In the genomic region with DNA sequence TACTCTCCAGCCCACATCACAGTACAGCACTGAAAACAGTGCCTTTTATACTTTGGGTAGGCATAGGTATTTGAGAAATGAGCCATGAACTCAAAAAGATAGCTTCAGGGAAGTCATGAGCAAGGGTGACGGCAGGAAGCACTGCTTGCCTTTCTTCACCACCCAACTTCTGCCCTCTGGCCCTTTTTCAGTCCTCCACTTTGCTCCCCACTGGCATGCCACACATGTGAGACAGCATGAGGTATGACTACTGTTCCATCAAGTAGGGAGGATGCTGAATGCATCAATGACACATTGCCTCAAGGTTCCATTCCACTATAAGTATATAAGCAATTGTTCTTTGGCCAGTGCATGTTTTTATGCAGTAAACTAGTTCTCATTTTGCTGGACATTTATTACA, we compare ENCODE assay signal across 21 cellular contexts.
A peak's percentile ranks its signal among the peaks of the same experiment; 100 is the strongest.
DNase-seq lines count a peak whose midpoint lies in the region; ATAC-seq, FAIRE-seq and TF ChIP-seq lines count a peak whose summit lies in the region.
"Had no signal": no experiment of that assay in that cellular context is flagged by ENCODE, and none has a peak within 500 bp of the region (broad histone marks: within the 10 kb centered on the region; RNA-seq: fewer than 3 reads in every experiment).

No MANE protein-coding gene starts in this region.

- no peak overlapping the region for H3K27ac Mint-ChIP-seq in activated CD4-positive, alpha-beta T cell treated with anti-CD3 and anti-CD28 coated beads for 36 hours
- H3K27ac Mint-ChIP-seq: CD8-positive, alpha-beta memory T cell had no signal

- no peak for ATAC-seq in activated CD4-positive, alpha-beta T cell treated with anti-CD3 and anti-CD28 coated beads for 36 hours
- ATAC-seq in esophagus mucosa: no peak
- ATAC-seq: GM12878, SK-N-SH treated with all-trans-retinoic acid at 6 μM for 48 hours had no signal

- H3K27ac ChIP-seq in OCI-LY3 (ENCODE audit: low read length) (no peak overlapping the region), mesenchymal stem cell (ENCODE audit: low read length, poor library complexity, severe bottlenecking) (no peak overlapping the region)
- H3K27ac ChIP-seq: BLaER1, GM23248 had no signal

- DNase-seq in ELR (ENCODE audit: low read depth) (peak; percentile 0), bronchial epithelial cell (ENCODE audit: low read depth) (peak; percentile 95), mesenchymal stem cell (no peak), NCI-H2227 (lab: John Stamatoyannopoulos, UW; ENCODE audit: unreplicated experiment) (no peak), ACHN (no peak)
- no peak for DNase-seq in activated CD4-positive, alpha-beta T cell treated with anti-CD3 and anti-CD28 coated beads for 36 hours
- DNase-seq: CD8-positive, alpha-beta memory T cell; DMS79 treated with DMSO at 0.1 percent for 48 hours; GDM1; GM23248; NCI-H1105 treated with DMSO at 0.1 percent for 48 hours; NCI-H1694 treated with DMSO at 0.1 percent for 48 hours; NCI-H446; NCI-H748 treated with DMSO at 0.1 percent for 48 hours; Right ventricle myocardium superior had no signal

- H2AK5ac ChIP-seq in mesenchymal stem cell (ENCODE audit: low read length, severe bottlenecking): no peak overlapping the region

- H3K36me3 Mint-ChIP-seq in activated CD4-positive, alpha-beta T cell treated with anti-CD3 and anti-CD28 coated beads for 36 hours (ENCODE audit: low read depth): no peaks in the 10 kb centered on the region
- H3K36me3 Mint-ChIP-seq: CD8-positive, alpha-beta memory T cell had no signal

- no peak overlapping the region for H3K9ac ChIP-seq in OCI-LY3 (ENCODE audit: low read length)
- H3K9ac ChIP-seq in mesenchymal stem cell (ENCODE audit: low read length): no peak overlapping the region
- H3K9ac ChIP-seq: BLaER1, GM23248 had no signal

- H3K4me1 ChIP-seq in OCI-LY3 (ENCODE audit: low read length) (no peaks in the 10 kb centered on the region), mesenchymal stem cell (ENCODE audit: control insufficient read depth, insufficient read depth, low read depth, low read length) (no peaks in the 10 kb centered on the region)
- H3K4me1 ChIP-seq: BLaER1 had no signal

- POLR2A ChIA-PET in activated CD4-positive, alpha-beta T cell treated with anti-CD3 and anti-CD28 coated beads for 36 hours (lab: Charles Lee): no interaction called here

- H2BK120ac ChIP-seq in mesenchymal stem cell (ENCODE audit: low read depth, low read length): no peak overlapping the region

- H3K18ac ChIP-seq in mesenchymal stem cell (ENCODE audit: low read depth in 1 of 2, low read length in 2 of 2): no peak overlapping the region

- H3K27me3 Mint-ChIP-seq in activated CD4-positive, alpha-beta T cell treated with anti-CD3 and anti-CD28 coated beads for 36 hours: no peaks in the 10 kb centered on the region
- H3K27me3 Mint-ChIP-seq: CD8-positive, alpha-beta memory T cell had no signal

- H3K14ac ChIP-seq in mesenchymal stem cell (ENCODE audit: low read length in 2 of 2): no peak overlapping the region

- H2BK12ac ChIP-seq in mesenchymal stem cell (ENCODE audit: low read length in 2 of 2): peak overlapping the region in 1 of 2 experiments; percentile 39

- no peak overlapping the region for H4K8ac ChIP-seq in mesenchymal stem cell (ENCODE audit: low read length)

- no peak overlapping the region for H2BK5ac ChIP-seq in mesenchymal stem cell (ENCODE audit: low read depth, low read length, poor library complexity, severe bottlenecking)

- H3K9me3 ChIP-seq in OCI-LY3 (ENCODE audit: insufficient read depth, low read length) (no peaks in the 10 kb centered on the region), mesenchymal stem cell (ENCODE audit: control insufficient read depth, low read length) (no peaks in the 10 kb centered on the region)
- H3K9me3 ChIP-seq: BLaER1 had no signal

- no peak overlapping the region for H3K4me3 Mint-ChIP-seq in activated CD4-positive, alpha-beta T cell treated with anti-CD3 and anti-CD28 coated beads for 36 hours
- H3K4me3 Mint-ChIP-seq: CD8-positive, alpha-beta memory T cell had no signal

- H4K20me1 ChIP-seq in OCI-LY3 (ENCODE audit: insufficient read depth, low read length): no peaks in the 10 kb centered on the region
- H4K20me1 ChIP-seq: BLaER1 had no signal

- no peaks in the 10 kb centered on the region for H3K36me3 ChIP-seq in OCI-LY3 (replicated peaks; ENCODE audit: low read depth, low read length)
- H3K36me3 ChIP-seq in bronchial epithelial cell (ENCODE audit: control insufficient read depth, insufficient read depth, low read length): no peaks in the 10 kb centered on the region
- H3K36me3 ChIP-seq in mesenchymal stem cell (ENCODE audit: control insufficient read depth in 1 of 2, insufficient read depth in 2 of 2, low read depth in 1 of 2, low read length in 2 of 2): no peaks in the 10 kb centered on the region
- H3K36me3 ChIP-seq: BLaER1 had no signal

- FAIRE-seq in bronchial epithelial cell (lab: Jason Lieb, UNC): no peak
- FAIRE-seq: D721Med, GM12878 had no signal

- no peaks in the 10 kb centered on the region for H3K79me2 ChIP-seq in OCI-LY3 (ENCODE audit: low read length)

- H2AFZ ChIP-seq in OCI-LY3 (ENCODE audit: low read depth, low read length): peak overlapping the region; percentile 57
- H2AFZ ChIP-seq in mesenchymal stem cell (ENCODE audit: low read depth, low read length): peak overlapping the region; percentile 53
- H2AFZ ChIP-seq: GM23248 had no signal

- H3K4ac ChIP-seq in mesenchymal stem cell (ENCODE audit: low read depth in 1 of 2, low read length in 2 of 2): no peak overlapping the region

- H4K91ac ChIP-seq in mesenchymal stem cell (ENCODE audit: low read length): no peak overlapping the region

- 100% methylated on average over 1 of the region's 1 CpG for WGBS in mesenchymal stem cell

- H3K27me3 ChIP-seq in OCI-LY3 (ENCODE audit: low read depth, low read length) (no peaks in the 10 kb centered on the region), bronchial epithelial cell (ENCODE audit: control insufficient read depth, insufficient read depth, low read length) (no peaks in the 10 kb centered on the region), mesenchymal stem cell (ENCODE audit: control insufficient read depth in 1 of 2, insufficient read depth in 1 of 2, low read length in 2 of 2) (no peaks in the 10 kb centered on the region)
- H3K27me3 ChIP-seq: BLaER1 had no signal

- in situ Hi-C loops in ACHN (cut with HindIII; ENCODE audit: low pct_ligation_motif_present, low pct_unique_long_range_greater_than_20kb, low sequenced_read_pairs): no loop called here

- peaks cover 5% of the 10 kb centered on the region for H3K9me3 Mint-ChIP-seq in activated CD4-positive, alpha-beta T cell treated with anti-CD3 and anti-CD28 coated beads for 36 hours (ENCODE audit: low read depth)

- H2BK15ac ChIP-seq in mesenchymal stem cell (ENCODE audit: low read depth, poor library complexity, severe bottlenecking): no peak overlapping the region

- no peak overlapping the region for H3K4me3 ChIP-seq in OCI-LY3 (ENCODE audit: low read length)
- no peak overlapping the region for H3K4me3 ChIP-seq in bronchial epithelial cell (ENCODE audit: low read depth, low read length)
- no peak overlapping the region for H3K4me3 ChIP-seq in mesenchymal stem cell (ENCODE audit: insufficient read depth in 1 of 2, low read depth in 1 of 2, low read length in 2 of 2)
- H3K4me3 ChIP-seq: BLaER1, GM12878, GM23248 had no signal

- no peaks in the 10 kb centered on the region for H3K4me1 Mint-ChIP-seq in activated CD4-positive, alpha-beta T cell treated with anti-CD3 and anti-CD28 coated beads for 36 hours
- H3K4me1 Mint-ChIP-seq: CD8-positive, alpha-beta memory T cell had no signal

- no peak for TF ChIP-seq CTCF in OCI-LY3 (IDR thresholded peaks at IDR 0.05; ENCODE audit: low read depth, low read length)
- TF ChIP-seq CTCF in bronchial epithelial cell (IDR thresholded peaks at IDR 0.05; ENCODE audit: insufficient read depth, low read length, severe bottlenecking): no peak

- CTCF ChIA-PET in activated CD4-positive, alpha-beta T cell treated with anti-CD3 and anti-CD28 coated beads for 36 hours (lab: Charles Lee): no interaction called here

- no peaks in the 10 kb centered on the region for H3K79me1 ChIP-seq in mesenchymal stem cell (replicated peaks; ENCODE audit: low read length, poor library complexity, severe bottlenecking)

- intact Hi-C loops in activated CD4-positive, alpha-beta T cell treated with anti-CD3 and anti-CD28 coated beads for 36 hours (cut with DNase I, micrococcal nuclease): no loop called here

- H3K23ac ChIP-seq in mesenchymal stem cell (ENCODE audit: low read length in 2 of 2): no peak overlapping the region

- H3K4me2 ChIP-seq in OCI-LY3 (ENCODE audit: low read length) (no peak overlapping the region), mesenchymal stem cell (ENCODE audit: low read length, poor library complexity, severe bottlenecking) (no peak overlapping the region)
- H3K4me2 ChIP-seq: BLaER1 had no signal

Comparison
In these comparisons a context has a peak if more than half of its experiments do, and no peak if none do; other contexts are left out.
1. DNase-seq: peak in ELR (single experiment) and bronchial epithelial cell (single experiment); none in mesenchymal stem cell (single experiment), activated CD4-positive, alpha-beta T cell treated with anti-CD3 and anti-CD28 coated beads for 36 hours (single experiment), NCI-H2227 (single experiment) and ACHN (single experiment).